Comparison of ENCODE assay signal across 9 cellular contexts in genomic region chr18:78686976-78687685, GRCh38.
"Had no signal": no experiment of that assay in that cellular context is flagged by ENCODE, and none has a peak within 500 bp of the region (broad histone marks: within the 10 kb centered on the region; RNA-seq: fewer than 3 reads in every experiment).

No MANE protein-coding gene starts in this region.

- H3K36me3 ChIP-seq: HAP-1 had no signal

- H2AFZ ChIP-seq: GM23248, GM23338 had no signal

- H3K9me3 ChIP-seq: HAP-1 had no signal

- H3K27ac ChIP-seq: GM23248 had no signal

- DNase-seq: GM23248, GOT3, H7, H9, HCEC 1CT, HFFc6 had no signal

- H3K4me2 ChIP-seq: GM23338 had no signal

- H3K4me3 ChIP-seq: GM23248, GM23338, HAP-1 had no signal

- H3K4me1 ChIP-seq: HAP-1 had no signal

- H3K9ac ChIP-seq: GM23248 had no signal

- ATAC-seq: GM23338, HCT116 had no signal
